1 cellular context compared by ENCODE assay signal in genomic region chr4:25860586-25861421, GRCh38.
TF ChIP-seq lines count a peak whose summit lies in the region.

No MANE protein-coding gene starts in this region.

TF ChIP-seq in SK-N-SH, 30 proteins besides CTCF, POLR2A, EP300 and RAD21 (continued from another document):
- TF ChIP-seq SIN3A (IDR thresholded peaks at IDR 0.05; ENCODE audit: borderline replicate concordance, low read depth, low read length) (no peak), TAF1 (IDR thresholded peaks at IDR 0.05; ENCODE audit: borderline replicate concordance, low read depth, low read length) (no peak), RXRA (IDR thresholded peaks at IDR 0.05; ENCODE audit: borderline replicate concordance, low read depth) (no peak)
- TF ChIP-seq, protein P1, sequence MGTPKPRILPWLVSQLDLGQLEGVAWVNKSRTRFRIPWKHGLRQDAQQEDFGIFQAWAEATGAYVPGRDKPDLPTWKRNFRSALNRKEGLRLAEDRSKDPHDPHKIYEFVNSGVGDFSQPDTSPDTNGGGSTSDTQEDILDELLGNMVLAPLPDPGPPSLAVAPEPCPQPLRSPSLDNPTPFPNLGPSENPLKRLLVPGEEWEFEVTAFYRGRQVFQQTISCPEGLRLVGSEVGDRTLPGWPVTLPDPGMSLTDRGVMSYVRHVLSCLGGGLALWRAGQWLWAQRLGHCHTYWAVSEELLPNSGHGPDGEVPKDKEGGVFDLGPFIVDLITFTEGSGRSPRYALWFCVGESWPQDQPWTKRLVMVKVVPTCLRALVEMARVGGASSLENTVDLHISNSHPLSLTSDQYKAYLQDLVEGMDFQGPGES (IDR thresholded peaks at IDR 0.05; ENCODE audit: low read depth, low read length) = no peak
